In genomic region chr16:30115238-30115637, GRCh38 we compare ENCODE assay signal across 15 cellular contexts. TPM values are rescaled to one million over a fixed set of nuclear protein-coding genes. Genes with fewer than 3 reads are reported as not detected.
DNase-seq lines count a peak whose midpoint lies in the region; ATAC-seq, FAIRE-seq and TF ChIP-seq lines count a peak whose summit lies in the region.
"Had no signal": no experiment of that assay in that cellular context is flagged by ENCODE, and none has a peak within 500 bp of the region (broad histone marks: within the 10 kb centered on the region; RNA-seq: fewer than 3 reads in every experiment).

No MANE protein-coding gene starts in this region.

- no peak for TF ChIP-seq POLR2A in HepG2 (IDR thresholded peaks at IDR 0.05; ENCODE audit: insufficient read depth in 1 of 2, low read depth in 2 of 2, low read length in 2 of 2)
- no peak for TF ChIP-seq POLR2A in right lobe of liver (IDR thresholded peaks at IDR 0.05)
- no peak for TF ChIP-seq POLR2A in vagina (IDR thresholded peaks at IDR 0.05)
- TF ChIP-seq POLR2A in testis (IDR thresholded peaks at IDR 0.05), result no peak

- ATAC-seq in HepG2 (no peak), right lobe of liver (no peak), activated B cell treated with CpG ODN at 0.5 μM for 24 hours (ENCODE audit: low read depth) (peak; percentile 18), lung (ENCODE audit: insufficient read depth, low FRiP score) (peak; percentile 56)

- no peak for FAIRE-seq in HepG2 (lab: Jason Lieb, UNC)

- peaks cover 9 to 20% of the 10 kb centered on the region in 2 experiments; a peak in 4 of 5 replicates for H3K36me3 ChIP-seq in HepG2 (replicated peaks in 1 of 2; ENCODE audit: control insufficient read depth in 1 of 2, insufficient read depth in 2 of 2, low read length in 2 of 2)
- peaks cover 0 to 36% (median 4%) of the 10 kb centered on the region in 4 donors for H3K36me3 ChIP-seq in right lobe of liver
- H3K36me3 ChIP-seq in lung (ENCODE audit: control insufficient read depth in 2 of 2, insufficient read depth in 2 of 2, low read length in 2 of 2), result peaks cover 0 to 51% of the 10 kb centered on the region in 2 donors
- H3K36me3 ChIP-seq in vagina, result peaks cover 0 to 72% of the 10 kb centered on the region in 2 donors
- H3K36me3 ChIP-seq in testis (ENCODE audit: low read depth, missing control alignments), result no peaks in the 10 kb centered on the region
- H3K36me3 ChIP-seq: ovary had no signal

- H3K27me3 ChIP-seq in HepG2 (ENCODE audit: control insufficient read depth in 1 of 2, insufficient read depth in 2 of 2, low read length in 2 of 2) (no peaks in the 10 kb centered on the region), right lobe of liver (no peaks in the 10 kb centered on the region), lung (ENCODE audit: control insufficient read depth, insufficient read depth) (no peaks in the 10 kb centered on the region), vagina (no peaks in the 10 kb centered on the region), testis (no peaks in the 10 kb centered on the region)
- H3K27me3 ChIP-seq: esophagus muscularis mucosa, ovary had no signal

- intact Hi-C loops in HepG2 (cut with micrococcal nuclease; ENCODE audit: unreplicated experiment) (no loop called here), right lobe of liver (cut with DNase I) (no loop called here), activated B cell treated with CpG ODN at 0.5 μM for 24 hours (cut with micrococcal nuclease) (no loop called here), vagina (cut with DNase I) (no loop called here), testis (cut with DNase I; ENCODE audit: low total_unique reads) (no loop called here)

- H3K9me3 ChIP-seq in HepG2 (ENCODE audit: low read length), result no peaks in the 10 kb centered on the region
- no peaks in the 10 kb centered on the region for H3K9me3 ChIP-seq in right lobe of liver
- H3K9me3 ChIP-seq in lung (ENCODE audit: control insufficient read depth in 2 of 2, insufficient read depth in 1 of 2, low read length in 1 of 2), result no peaks in the 10 kb centered on the region
- H3K9me3 ChIP-seq in vagina, result no peaks in the 10 kb centered on the region
- no peaks in the 10 kb centered on the region for H3K9me3 ChIP-seq in testis
- H3K9me3 ChIP-seq: esophagus muscularis mucosa, ovary had no signal

- H3K27me3 Mint-ChIP-seq in activated B cell treated with CpG ODN at 0.5 μM for 24 hours, result no peaks in the 10 kb centered on the region

- no peaks in the 10 kb centered on the region for H4K20me1 ChIP-seq in HepG2 (ENCODE audit: insufficient read depth, low read length)

- no peak overlapping the region for H3K9ac ChIP-seq in HepG2 (ENCODE audit: insufficient read depth, low read depth, low read length)

- H3K36me3 Mint-ChIP-seq in activated B cell treated with CpG ODN at 0.5 μM for 24 hours (ENCODE audit: low read depth), result peaks cover 40% of the 10 kb centered on the region

- H3K27ac Mint-ChIP-seq in activated B cell treated with CpG ODN at 0.5 μM for 24 hours, result no peak overlapping the region

- H3K4me3 ChIP-seq in HepG2 (replicated peaks in 1 of 3; ENCODE audit: insufficient read depth in 1 of 3, low read depth in 2 of 3, low read length in 3 of 3) (no peak overlapping the region), right lobe of liver (no peak overlapping the region), lung (no peak overlapping the region), vagina (no peak overlapping the region), testis (no peak overlapping the region)
- H3K4me3 ChIP-seq: esophagus muscularis mucosa, ovary had no signal

- no peak for TF ChIP-seq RAD21 in HepG2 (CRISPR knock-in tag; IDR thresholded peaks at IDR 0.05)

- H3K4me2 ChIP-seq in HepG2 (ENCODE audit: low read depth, low read length), result no peak overlapping the region

- TF ChIP-seq EP300 in HepG2 (IDR thresholded peaks at IDR 0.05; ENCODE audit: low read depth in 2 of 2, low read length in 2 of 2) (no peak), HepG2 (CRISPR knock-in tag; IDR thresholded peaks at IDR 0.05; ENCODE audit: borderline replicate concordance) (no peak)

- H3K9me3 Mint-ChIP-seq in activated B cell treated with CpG ODN at 0.5 μM for 24 hours, result no peaks in the 10 kb centered on the region

- H3K4me3 Mint-ChIP-seq in activated B cell treated with CpG ODN at 0.5 μM for 24 hours, result no peak overlapping the region

- POLR2A ChIA-PET in HepG2 (lab: Yijun Ruan, JAX) (interaction anchor here (1.1 kb wide), 1 partner anchor 24 kb away, joined by 3 read pairs; the partner anchor contains the start of gene TBX6), activated B cell treated with CpG ODN at 0.5 μM for 24 hours (lab: Charles Lee) (interaction anchor here (0.7 to 3.1 kb wide), 2 partner anchors 8 to 68 kb away, joined by 7 to 9 read pairs; partner anchors contain the start of gene CORO1A)

- H3K79me2 ChIP-seq in HepG2 (ENCODE audit: insufficient read depth, low read length), result no peaks in the 10 kb centered on the region

- in situ Hi-C loops in HepG2 (cut with HindIII; ENCODE audit: extremely low pct_ligation_motif_present, low pct_unique_long_range_greater_than_20kb), result no loop called here

- peaks cover 11% of the 10 kb centered on the region for H3K4me1 Mint-ChIP-seq in activated B cell treated with CpG ODN at 0.5 μM for 24 hours

- CTCF ChIA-PET in HepG2 (lab: Yijun Ruan, JAX; ENCODE audit: low intra/inter-chr PET ratio, low total read pairs), result no interaction called here
- CTCF ChIA-PET in activated B cell treated with CpG ODN at 0.5 μM for 24 hours (lab: Charles Lee), result interaction anchor here (1.4 kb wide), 1 partner anchor 23 kb away, joined by 3 read pairs; no protein-coding TSS in a partner anchor

- TF ChIP-seq CTCF in HepG2 (CRISPR knock-in tag; IDR thresholded peaks at IDR 0.05) (no peak), right lobe of liver (IDR thresholded peaks at IDR 0.05) (no peak), activated B cell treated with CpG ODN at 0.5 μM for 24 hours (IDR thresholded peaks at IDR 0.05) (no peak), lung (IDR thresholded peaks at IDR 0.05; ENCODE audit: control extremely low read depth, extremely low read depth) (no peak), vagina (IDR thresholded peaks at IDR 0.05) (no peak), testis (IDR thresholded peaks at IDR 0.05) (no peak)

- peaks cover 32% of the 10 kb centered on the region for H3K4me1 ChIP-seq in HepG2 (ENCODE audit: insufficient read depth, low read length)
- no peaks in the 10 kb centered on the region for H3K4me1 ChIP-seq in right lobe of liver
- peaks cover 0 to 3% of the 10 kb centered on the region in 2 donors for H3K4me1 ChIP-seq in lung (ENCODE audit: control insufficient read depth in 2 of 2, insufficient read depth in 2 of 2, low read length in 2 of 2)
- peaks cover 19% of the 10 kb centered on the region for H3K4me1 ChIP-seq in vagina
- H3K4me1 ChIP-seq in testis, result peaks cover 5% of the 10 kb centered on the region

- no peak overlapping the region for H3K27ac ChIP-seq in HepG2 (ENCODE audit: extremely low read length, insufficient read depth, low read length)
- no peak overlapping the region for H3K27ac ChIP-seq in right lobe of liver
- peak overlapping the region in 1 of 2 donors; percentile 32 for H3K27ac ChIP-seq in lung (ENCODE audit: low read depth in 1 of 2, low read length in 1 of 2)
- no peak overlapping the region for H3K27ac ChIP-seq in vagina
- no peak overlapping the region for H3K27ac ChIP-seq in substantia nigra (ENCODE audit: low read depth, low read length, poor library complexity, severe bottlenecking)
- H3K27ac ChIP-seq in testis, result no peak overlapping the region
- H3K27ac ChIP-seq: esophagus muscularis mucosa, ovary had no signal

- BruUV-seq in HepG2 (replicated peaks; lab: Mats Ljungman, UMichigan), result no TSS peak

- DNase-seq in HepG2 (ENCODE audit: low spot score) (no peak), right lobe of liver (no peak), activated B cell treated with CpG ODN at 0.5 μM for 24 hours (no peak), lung (ENCODE audit: low spot score) (no peak), vagina (ENCODE audit: extremely low spot score in 2 of 2) (no peak), KG1 (lab: John Stamatoyannopoulos, UW) (no peak), substantia nigra (lab: John Stamatoyannopoulos, UW) (no peak), testis (no peak)
- DNase-seq: activated gamma-delta T cell, caudate nucleus, HCEC 1CT, hippocampal formation, NCI-H1694, ovary had no signal

- 97% methylated on average over 7 of the region's 7 CpGs for WGBS in HepG2 (ENCODE audit: low lambda C conversion rate)
- whole genome bisulfite sequencing in right lobe of liver (ENCODE audit: insufficient coverage, low coverage, low lambda C conversion rate, missing lambda C conversion rate), result no CpG with 5 or more reads among the region's 7 CpGs
- WGBS in lung, 2 donors, result 70 to 84% methylated on average over 7 of the region's 7 CpGs
- WGBS in testis, 2 donors, result 90 to 95% methylated on average over 4 to 7 of the region's 7 CpGs

- no peak overlapping the region for H2AFZ ChIP-seq in HepG2 (ENCODE audit: low read length)

RNA-seq across cellular contexts. Expression of gene GDPD3, which starts 1.9 kb away (rescaled TPM):
- total RNA-seq in HepG2 (2016; rRNA removed; fragmentation: Illumina TruSeq; extraction: Trizol) (14.3 and 20.6 TPM in 2 replicates), right lobe of liver (1 to 10 TPM in 4 of 6 experiments, under 1 TPM in 1, not detected in 1; 0.19 to 2.3 (median 2.3) TPM), activated B cell treated with CpG ODN at 0.5 μM for 24 hours (4.9 and 6.1 TPM in 2 replicates), lung (1 to 10 TPM; 5.1 to 5.8 TPM), vagina (6.9 TPM), testis (1 to 10 TPM; 1.5 to 4.0 TPM)
- 77.8 and 81.7 TPM in 2 replicates for total RNA-seq in HepG2 (2016; cell fraction: cytosol; rRNA removed; fragmentation: Illumina TruSeq; extraction: Trizol; ENCODE audit: low read depth)
- 18.6 and 20.5 TPM in 2 replicates for total RNA-seq in HepG2 (2016; cell fraction: insoluble cytoplasmic fraction; rRNA removed; fragmentation: Illumina TruSeq; extraction: Trizol)
- total RNA-seq in HepG2 (2016; cell fraction: membrane; rRNA removed; fragmentation: Illumina TruSeq; extraction: Trizol), result 48.3 and 54.4 TPM in 2 replicates
- 7.6 and 12.3 TPM in 2 replicates for total RNA-seq in HepG2 (2016; cell fraction: nucleus; rRNA removed; fragmentation: Illumina TruSeq; extraction: Trizol)
- polyA plus RNA-seq in HepG2 (2011; rRNA removed) (18.7 and 21.2 TPM in 2 replicates), lung (1 to 10 TPM; 4.1 to 6.0 TPM), testis (ENCODE audit: insufficient read depth, low read depth, low replicate concordance) (7.2 TPM)
- polyA plus RNA-seq in HepG2 (2011; cell fraction: cytosol; rRNA removed), result 12.2 and 14.1 TPM in 2 replicates
- polyA plus RNA-seq in HepG2 (2011; cell fraction: nucleus; rRNA removed), result 55.4 and 67.8 TPM in 2 replicates
- 10.4 and 27.8 TPM in 2 replicates for polyA plus RNA-seq in HepG2 (2012)
- polyA plus RNA-seq in HepG2 (2016; cell fraction: cytosol; fragmentation: Illumina TruSeq; extraction: Trizol; ENCODE audit: low read depth), result 113 and 123 TPM in 2 replicates
- polyA plus RNA-seq in HepG2 (2016; cell fraction: insoluble cytoplasmic fraction; fragmentation: Illumina TruSeq; extraction: Trizol; ENCODE audit: low read depth), result 19.3 and 21.1 TPM in 2 replicates
- 79.9 and 83.9 TPM in 2 replicates for polyA plus RNA-seq in HepG2 (2016; cell fraction: membrane; fragmentation: Illumina TruSeq; extraction: Trizol; ENCODE audit: low read depth)
- 23.3 and 24.8 TPM in 2 replicates for polyA plus RNA-seq in HepG2 (2016; cell fraction: nucleus; fragmentation: Illumina TruSeq; extraction: Trizol; ENCODE audit: insufficient read depth, low read depth)
- 11.3 and 12.4 TPM in 2 replicates for polyA minus RNA-seq in HepG2 (2011; rRNA and poly(A)+ RNA removed; ENCODE audit: low replicate concordance)
- polyA minus RNA-seq in HepG2 (2011; cell fraction: cytosol; rRNA and poly(A)+ RNA removed), result 4.6 and 9.4 TPM in 2 replicates
- 8.9 and 9.7 TPM in 2 replicates for polyA minus RNA-seq in HepG2 (2011; cell fraction: nucleus; rRNA and poly(A)+ RNA removed)

RNA-seq across cellular contexts. Expression of gene MAPK3, which starts 7.8 kb away (rescaled TPM):
- total RNA-seq in HepG2 (2016; rRNA removed; fragmentation: Illumina TruSeq; extraction: Trizol) (27.7 and 32.5 TPM in 2 replicates), right lobe of liver (10 to 100 TPM in 5 of 6 experiments, 1 to 10 TPM in 1; 7.4 to 24.1 (median 16.0) TPM), activated B cell treated with CpG ODN at 0.5 μM for 24 hours (37.2 and 45.6 TPM in 2 replicates), lung (10 to 100 TPM; 50.3 to 96.7 TPM), vagina (104 TPM), testis (10 to 100 TPM; 69.4 to 81.8 TPM)
- 24.4 and 27.2 TPM in 2 replicates for total RNA-seq in HepG2 (2016; cell fraction: cytosol; rRNA removed; fragmentation: Illumina TruSeq; extraction: Trizol; ENCODE audit: low read depth)
- 27.3 and 33.3 TPM in 2 replicates for total RNA-seq in HepG2 (2016; cell fraction: insoluble cytoplasmic fraction; rRNA removed; fragmentation: Illumina TruSeq; extraction: Trizol)
- total RNA-seq in HepG2 (2016; cell fraction: membrane; rRNA removed; fragmentation: Illumina TruSeq; extraction: Trizol), result 32.8 and 33.8 TPM in 2 replicates
- 12.2 and 14.0 TPM in 2 replicates for total RNA-seq in HepG2 (2016; cell fraction: nucleus; rRNA removed; fragmentation: Illumina TruSeq; extraction: Trizol)
- polyA plus RNA-seq in HepG2 (2011; rRNA removed) (168 and 206 TPM in 2 replicates), lung (10 to 100 TPM; 65.7 to 83.8 TPM), testis (ENCODE audit: insufficient read depth, low read depth, low replicate concordance) (109 TPM)
- 105 and 131 TPM in 2 replicates for polyA plus RNA-seq in HepG2 (2011; cell fraction: cytosol; rRNA removed)
- polyA plus RNA-seq in HepG2 (2011; cell fraction: nucleus; rRNA removed), result 199 and 240 TPM in 2 replicates
- 81.8 and 84.6 TPM in 2 replicates for polyA plus RNA-seq in HepG2 (2012)
- polyA plus RNA-seq in HepG2 (2016; cell fraction: cytosol; fragmentation: Illumina TruSeq; extraction: Trizol; ENCODE audit: low read depth), result 52.0 and 57.0 TPM in 2 replicates
- 71.9 and 74.1 TPM in 2 replicates for polyA plus RNA-seq in HepG2 (2016; cell fraction: insoluble cytoplasmic fraction; fragmentation: Illumina TruSeq; extraction: Trizol; ENCODE audit: low read depth)
- 68.0 and 70.1 TPM in 2 replicates for polyA plus RNA-seq in HepG2 (2016; cell fraction: membrane; fragmentation: Illumina TruSeq; extraction: Trizol; ENCODE audit: low read depth)
- polyA plus RNA-seq in HepG2 (2016; cell fraction: nucleus; fragmentation: Illumina TruSeq; extraction: Trizol; ENCODE audit: insufficient read depth, low read depth), result 55.9 and 63.0 TPM in 2 replicates
- 46.5 and 80.5 TPM in 2 replicates for polyA minus RNA-seq in HepG2 (2011; rRNA and poly(A)+ RNA removed; ENCODE audit: low replicate concordance)
- polyA minus RNA-seq in HepG2 (2011; cell fraction: cytosol; rRNA and poly(A)+ RNA removed), result 28.9 and 31.8 TPM in 2 replicates
- 31.0 and 39.2 TPM in 2 replicates for polyA minus RNA-seq in HepG2 (2011; cell fraction: nucleus; rRNA and poly(A)+ RNA removed)

RNA-seq across cellular contexts. Expression of gene YPEL3, which starts 19.2 kb away (rescaled TPM):
- total RNA-seq in HepG2 (2016; rRNA removed; fragmentation: Illumina TruSeq; extraction: Trizol), result 4.8 and 5.4 TPM in 2 replicates
- 15.6 and 18.9 TPM in 2 replicates for total RNA-seq in HepG2 (2016; cell fraction: cytosol; rRNA removed; fragmentation: Illumina TruSeq; extraction: Trizol; ENCODE audit: low read depth)
- total RNA-seq in HepG2 (2016; cell fraction: insoluble cytoplasmic fraction; rRNA removed; fragmentation: Illumina TruSeq; extraction: Trizol), result 3.6 and 7.4 TPM in 2 replicates
- total RNA-seq in HepG2 (2016; cell fraction: membrane; rRNA removed; fragmentation: Illumina TruSeq; extraction: Trizol), result 16.8 and 17.0 TPM in 2 replicates
- total RNA-seq in HepG2 (2016; cell fraction: nucleus; rRNA removed; fragmentation: Illumina TruSeq; extraction: Trizol), result 3.7 and 3.9 TPM in 2 replicates
- polyA plus RNA-seq in HepG2 (2011; rRNA removed), result 47.0 and 63.6 TPM in 2 replicates
- 39.4 and 54.7 TPM in 2 replicates for polyA plus RNA-seq in HepG2 (2011; cell fraction: cytosol; rRNA removed)
- polyA plus RNA-seq in HepG2 (2011; cell fraction: nucleus; rRNA removed), result 83.9 and 94.9 TPM in 2 replicates
- polyA plus RNA-seq in HepG2 (2012), result 69.8 and 96.9 TPM in 2 replicates
- 32.9 and 34.4 TPM in 2 replicates for polyA plus RNA-seq in HepG2 (2016; cell fraction: cytosol; fragmentation: Illumina TruSeq; extraction: Trizol; ENCODE audit: low read depth)
- polyA plus RNA-seq in HepG2 (2016; cell fraction: insoluble cytoplasmic fraction; fragmentation: Illumina TruSeq; extraction: Trizol; ENCODE audit: low read depth), result 7.4 and 9.0 TPM in 2 replicates
- polyA plus RNA-seq in HepG2 (2016; cell fraction: membrane; fragmentation: Illumina TruSeq; extraction: Trizol; ENCODE audit: low read depth), result 23.4 and 24.5 TPM in 2 replicates
- 12.2 and 14.9 TPM in 2 replicates for polyA plus RNA-seq in HepG2 (2016; cell fraction: nucleus; fragmentation: Illumina TruSeq; extraction: Trizol; ENCODE audit: insufficient read depth, low read depth)
- polyA minus RNA-seq in HepG2 (2011; rRNA and poly(A)+ RNA removed; ENCODE audit: low replicate concordance), result 4.9 and 32.0 TPM in 2 replicates
- 14.5 and 16.8 TPM in 2 replicates for polyA minus RNA-seq in HepG2 (2011; cell fraction: cytosol; rRNA and poly(A)+ RNA removed)
- polyA minus RNA-seq in HepG2 (2011; cell fraction: nucleus; rRNA and poly(A)+ RNA removed), result 7.6 and 11.2 TPM in 2 replicates
- total RNA-seq in right lobe of liver, result 10 to 100 TPM; 13.5 to 46.5 (median 21.9) TPM
- 75.8 and 77.8 TPM in 2 replicates for total RNA-seq in activated B cell treated with CpG ODN at 0.5 μM for 24 hours
- total RNA-seq in lung, result 10 to 100 TPM; 56.2 to 69.0 TPM
- 100 to 1,000 TPM; 118 to 208 TPM for polyA plus RNA-seq in lung
- total RNA-seq in vagina, result 116 TPM
- 10 to 100 TPM; 69.4 to 75.3 TPM for total RNA-seq in testis
- 55.3 TPM for polyA plus RNA-seq in testis (ENCODE audit: insufficient read depth, low read depth, low replicate concordance)

RNA-seq across cellular contexts. Expression of gene TBX6, which starts 23.5 kb away (rescaled TPM):
- total RNA-seq in HepG2 (2016; rRNA removed; fragmentation: Illumina TruSeq; extraction: Trizol) (0.24 TPM in 1 of 2 replicates, not detected in the other), right lobe of liver (under 1 TPM; 0.37 to 0.68 (median 0.42) TPM), activated B cell treated with CpG ODN at 0.5 μM for 24 hours (2.3 TPM in 2 replicates), lung (1 to 10 TPM in 1 of 2 donors, under 1 TPM in 1; 0.60 to 1.7 TPM), vagina (6.4 TPM), testis (1 to 10 TPM; 1.3 to 2.9 TPM)
- 0.09 and 0.20 TPM in 2 replicates for total RNA-seq in HepG2 (2016; cell fraction: cytosol; rRNA removed; fragmentation: Illumina TruSeq; extraction: Trizol; ENCODE audit: low read depth)
- 0.16 and 0.37 TPM in 2 replicates for total RNA-seq in HepG2 (2016; cell fraction: insoluble cytoplasmic fraction; rRNA removed; fragmentation: Illumina TruSeq; extraction: Trizol)
- 0.21 and 0.22 TPM in 2 replicates for total RNA-seq in HepG2 (2016; cell fraction: membrane; rRNA removed; fragmentation: Illumina TruSeq; extraction: Trizol)
- total RNA-seq in HepG2 (2016; cell fraction: nucleus; rRNA removed; fragmentation: Illumina TruSeq; extraction: Trizol), result 0.25 and 0.47 TPM in 2 replicates
- polyA plus RNA-seq in HepG2 (2011; rRNA removed) (0.42 and 0.51 TPM in 2 replicates), lung (1 to 10 TPM; 1.1 to 1.6 TPM), testis (ENCODE audit: insufficient read depth, low read depth, low replicate concordance) (1.7 TPM)
- polyA plus RNA-seq in HepG2 (2011; cell fraction: cytosol; rRNA removed), result 0.08 and 0.24 TPM in 2 replicates
- 1.6 and 1.8 TPM in 2 replicates for polyA plus RNA-seq in HepG2 (2011; cell fraction: nucleus; rRNA removed)
- 0.36 and 0.44 TPM in 2 replicates for polyA plus RNA-seq in HepG2 (2012)
- 0.35 and 0.51 TPM in 2 replicates for polyA plus RNA-seq in HepG2 (2016; cell fraction: cytosol; fragmentation: Illumina TruSeq; extraction: Trizol; ENCODE audit: low read depth)
- 0.25 and 0.34 TPM in 2 replicates for polyA plus RNA-seq in HepG2 (2016; cell fraction: insoluble cytoplasmic fraction; fragmentation: Illumina TruSeq; extraction: Trizol; ENCODE audit: low read depth)
- polyA plus RNA-seq in HepG2 (2016; cell fraction: membrane; fragmentation: Illumina TruSeq; extraction: Trizol; ENCODE audit: low read depth), result 0.39 and 0.63 TPM in 2 replicates
- polyA plus RNA-seq in HepG2 (2016; cell fraction: nucleus; fragmentation: Illumina TruSeq; extraction: Trizol; ENCODE audit: insufficient read depth, low read depth), result 0.78 and 1.4 TPM in 2 replicates
- 1.1 TPM in 1 of 2 replicates, not detected in the other for polyA minus RNA-seq in HepG2 (2011; rRNA and poly(A)+ RNA removed; ENCODE audit: low replicate concordance)
- not detected in 2 replicates for polyA minus RNA-seq in HepG2 (2011; cell fraction: cytosol; rRNA and poly(A)+ RNA removed)
- polyA minus RNA-seq in HepG2 (2011; cell fraction: nucleus; rRNA and poly(A)+ RNA removed), result 0.39 and 0.62 TPM in 2 replicates

RNA-seq across cellular contexts. Expression of gene PPP4C, which starts 39.4 kb away (rescaled TPM):
- 176 and 177 TPM in 2 replicates for total RNA-seq in HepG2 (2016; rRNA removed; fragmentation: Illumina TruSeq; extraction: Trizol)
- 65.7 and 77.2 TPM in 2 replicates for total RNA-seq in HepG2 (2016; cell fraction: cytosol; rRNA removed; fragmentation: Illumina TruSeq; extraction: Trizol; ENCODE audit: low read depth)
- total RNA-seq in HepG2 (2016; cell fraction: insoluble cytoplasmic fraction; rRNA removed; fragmentation: Illumina TruSeq; extraction: Trizol), result 171 and 181 TPM in 2 replicates
- 128 and 142 TPM in 2 replicates for total RNA-seq in HepG2 (2016; cell fraction: membrane; rRNA removed; fragmentation: Illumina TruSeq; extraction: Trizol)
- 74.9 and 87.3 TPM in 2 replicates for total RNA-seq in HepG2 (2016; cell fraction: nucleus; rRNA removed; fragmentation: Illumina TruSeq; extraction: Trizol)
- 220 and 272 TPM in 2 replicates for polyA plus RNA-seq in HepG2 (2011; rRNA removed)
- polyA plus RNA-seq in HepG2 (2011; cell fraction: cytosol; rRNA removed), result 258 and 302 TPM in 2 replicates
- 210 and 223 TPM in 2 replicates for polyA plus RNA-seq in HepG2 (2011; cell fraction: nucleus; rRNA removed)
- 137 and 191 TPM in 2 replicates for polyA plus RNA-seq in HepG2 (2012)
- polyA plus RNA-seq in HepG2 (2016; cell fraction: cytosol; fragmentation: Illumina TruSeq; extraction: Trizol; ENCODE audit: low read depth), result 74.4 and 81.5 TPM in 2 replicates
- 211 and 227 TPM in 2 replicates for polyA plus RNA-seq in HepG2 (2016; cell fraction: insoluble cytoplasmic fraction; fragmentation: Illumina TruSeq; extraction: Trizol; ENCODE audit: low read depth)
- polyA plus RNA-seq in HepG2 (2016; cell fraction: membrane; fragmentation: Illumina TruSeq; extraction: Trizol; ENCODE audit: low read depth), result 119 and 131 TPM in 2 replicates
- 198 and 202 TPM in 2 replicates for polyA plus RNA-seq in HepG2 (2016; cell fraction: nucleus; fragmentation: Illumina TruSeq; extraction: Trizol; ENCODE audit: insufficient read depth, low read depth)
- polyA minus RNA-seq in HepG2 (2011; rRNA and poly(A)+ RNA removed; ENCODE audit: low replicate concordance), result 448 and 594 TPM in 2 replicates
- polyA minus RNA-seq in HepG2 (2011; cell fraction: cytosol; rRNA and poly(A)+ RNA removed), result 140 and 151 TPM in 2 replicates
- polyA minus RNA-seq in HepG2 (2011; cell fraction: nucleus; rRNA and poly(A)+ RNA removed), result 46.2 and 53.8 TPM in 2 replicates
- 10 to 100 TPM; 43.1 to 59.7 (median 47.0) TPM for total RNA-seq in right lobe of liver
- total RNA-seq in activated B cell treated with CpG ODN at 0.5 μM for 24 hours, result 124 and 131 TPM in 2 replicates
- total RNA-seq in lung, result 10 to 100 TPM; 51.7 to 90.7 TPM
- polyA plus RNA-seq in lung, result 100 to 1,000 TPM; 113 to 143 TPM
- total RNA-seq in vagina, result 60.4 TPM
- 100 to 1,000 TPM in 1 of 2 donors, 10 to 100 TPM in 1; 82.1 to 109 TPM for total RNA-seq in testis
- polyA plus RNA-seq in testis (ENCODE audit: insufficient read depth, low read depth, low replicate concordance), result 154 TPM

Comparison
In these comparisons a context has a peak if more than half of its experiments do, and no peak if none do; other contexts are left out.
1. ATAC-seq: peak in activated B cell treated with CpG ODN at 0.5 μM for 24 hours (single experiment) and lung (single experiment); none in HepG2 (single experiment) and right lobe of liver (0 of 4).